Comparison of ENCODE assay signal across 8 cellular contexts in the genomic region with DNA sequence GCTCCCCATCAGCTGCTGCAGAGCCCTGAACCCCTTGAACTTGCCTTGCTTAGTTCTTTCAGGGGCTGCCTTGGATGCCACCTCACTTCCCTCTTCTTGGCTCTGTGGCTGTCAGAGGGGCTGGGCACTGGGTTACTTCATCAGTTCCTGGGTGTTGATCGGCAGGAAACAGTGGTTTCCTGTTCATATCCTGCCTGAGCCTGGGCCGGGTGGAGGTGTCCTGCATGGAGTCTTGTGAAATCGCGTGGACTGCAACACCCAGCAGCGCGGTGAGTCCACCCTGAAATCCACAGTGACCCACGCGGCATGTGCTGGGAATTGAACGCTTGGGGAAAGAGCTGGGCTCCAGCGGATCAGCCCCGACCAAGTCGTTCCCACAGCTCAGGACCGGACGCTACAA.
DNase-seq lines count a peak whose midpoint lies in the region; ATAC-seq and TF ChIP-seq lines count a peak whose summit lies in the region.

No MANE protein-coding gene starts in this region.

- peak overlapping the region in 1 of 2 donors; percentile 16 for H3K4me3 ChIP-seq in left lung
- H3K4me3 ChIP-seq in aorta (ENCODE audit: low read length in 2 of 2), result no peak overlapping the region

- H3K9me3 ChIP-seq in KOPT-K1 (ENCODE audit: insufficient read depth, low read length, poor library complexity, severe bottlenecking) (no peaks in the 10 kb centered on the region), left lung (no peaks in the 10 kb centered on the region), aorta (ENCODE audit: control insufficient read depth, low read length) (no peaks in the 10 kb centered on the region)

- H3K27ac ChIP-seq in KOPT-K1 (ENCODE audit: low read depth, low read length, poor library complexity, severe bottlenecking) (peak overlapping the region; percentile 99), left lung (peak overlapping the region in 1 of 2 donors; percentile 96), aorta (ENCODE audit: low read depth in 1 of 2, low read length in 2 of 2) (no peak overlapping the region)

- ATAC-seq in activated T-cell treated with anti-CD3 and anti-CD28 coated beads, Interleukin-2, amount 50 U/mL, for 72 hours (replicated peaks in 1 of 2), result peak; percentile 66 to 74
- ATAC-seq in left lung (peak; percentile 18), aorta (ENCODE audit: low FRiP score) (no peak), GM21515 (IDR thresholded peaks at IDR 0.05; ENCODE audit: unreplicated experiment) (no peak), HG03139 (IDR thresholded peaks at IDR 0.05; ENCODE audit: unreplicated experiment) (no peak), HG03520 (IDR thresholded peaks at IDR 0.05; ENCODE audit: unreplicated experiment) (no peak)

- peak overlapping the region; percentile 75 for H3K27ac Mint-ChIP-seq in activated T-cell treated with anti-CD3 and anti-CD28 coated beads, Interleukin-2, amount 50 U/mL, for 72 hours

- H3K27me3 Mint-ChIP-seq in activated T-cell treated with anti-CD3 and anti-CD28 coated beads, Interleukin-2, amount 50 U/mL, for 72 hours (ENCODE audit: low read depth), result no peaks in the 10 kb centered on the region

- H3K27me3 ChIP-seq in left lung (peaks cover 0 to 23% of the 10 kb centered on the region in 2 donors), aorta (ENCODE audit: control insufficient read depth in 1 of 2, insufficient read depth in 2 of 2, low read length in 1 of 2) (no peaks in the 10 kb centered on the region)

- 53 to 56% methylated on average over 14 of the region's 14 CpGs for WGBS in aorta, 2 donors

- H3K4me1 ChIP-seq in left lung (peaks cover 10 to 79% of the 10 kb centered on the region in 2 donors), aorta (ENCODE audit: control insufficient read depth in 1 of 2, insufficient read depth in 2 of 2, low read length in 2 of 2) (no peaks in the 10 kb centered on the region)

- peak overlapping the region; percentile 61 to 85 for H3K4me3 Mint-ChIP-seq in activated T-cell treated with anti-CD3 and anti-CD28 coated beads, Interleukin-2, amount 50 U/mL, for 72 hours

- DNase-seq in C1 segment of cervical spinal cord (lab: John Stamatoyannopoulos, UW) (peak in 8 of 14 donors; percentile 14 to 52 (median 35)), left lung (peak; percentile 78 to 91), aorta (peak; percentile 76 to 77)
- peak; percentile 33 to 34 for DNase-seq in activated T-cell treated with anti-CD3 and anti-CD28 coated beads, Interleukin-2, amount 50 U/mL, for 72 hours

- TF ChIP-seq CTCF in left lung (IDR thresholded peaks at IDR 0.05), result no peak

- no peaks in the 10 kb centered on the region for H3K36me3 Mint-ChIP-seq in activated T-cell treated with anti-CD3 and anti-CD28 coated beads, Interleukin-2, amount 50 U/mL, for 72 hours (ENCODE audit: insufficient read depth in 2 of 2)

- intact Hi-C loops in left lung (cut with DNase I), result no loop called here
- intact Hi-C loops in aorta (cut with DNase I), result loop anchor here in 1 of 2 donors (2.0 kb wide), 1 partner anchor 207 kb away; no protein-coding TSS in a partner anchor

- no peaks in the 10 kb centered on the region for H3K9me3 Mint-ChIP-seq in activated T-cell treated with anti-CD3 and anti-CD28 coated beads, Interleukin-2, amount 50 U/mL, for 72 hours

- H3K36me3 ChIP-seq in KOPT-K1 (ENCODE audit: insufficient read depth, low read length) (peaks cover 5% of the 10 kb centered on the region; the same call in 1 of the 2 replicates), left lung (no peaks in the 10 kb centered on the region), aorta (ENCODE audit: control insufficient read depth in 1 of 2, insufficient read depth in 2 of 2, low read length in 1 of 2) (no peaks in the 10 kb centered on the region)

- H3K4me1 Mint-ChIP-seq in activated T-cell treated with anti-CD3 and anti-CD28 coated beads, Interleukin-2, amount 50 U/mL, for 72 hours (ENCODE audit: low read depth), result peaks cover 41% of the 10 kb centered on the region

Comparison
In these comparisons a context has a peak if more than half of its experiments do, and no peak if none do; other contexts are left out.
1. DNase-seq: peak in every context shown above with its lines; median percentile 84 in left lung; 76 in aorta; 35 in C1 segment of cervical spinal cord; 34 in activated T-cell treated with anti-CD3 and anti-CD28 coated beads, Interleukin-2, amount 50 U/mL, for 72 hours.
2. ATAC-seq: peak in activated T-cell treated with anti-CD3 and anti-CD28 coated beads, Interleukin-2, amount 50 U/mL, for 72 hours (2 of 2) and left lung (single experiment); none in aorta (single experiment), GM21515 (single experiment), HG03139 (single experiment) and HG03520 (single experiment).